ENCODE assay signal across 8 cellular contexts in the genomic region with DNA sequence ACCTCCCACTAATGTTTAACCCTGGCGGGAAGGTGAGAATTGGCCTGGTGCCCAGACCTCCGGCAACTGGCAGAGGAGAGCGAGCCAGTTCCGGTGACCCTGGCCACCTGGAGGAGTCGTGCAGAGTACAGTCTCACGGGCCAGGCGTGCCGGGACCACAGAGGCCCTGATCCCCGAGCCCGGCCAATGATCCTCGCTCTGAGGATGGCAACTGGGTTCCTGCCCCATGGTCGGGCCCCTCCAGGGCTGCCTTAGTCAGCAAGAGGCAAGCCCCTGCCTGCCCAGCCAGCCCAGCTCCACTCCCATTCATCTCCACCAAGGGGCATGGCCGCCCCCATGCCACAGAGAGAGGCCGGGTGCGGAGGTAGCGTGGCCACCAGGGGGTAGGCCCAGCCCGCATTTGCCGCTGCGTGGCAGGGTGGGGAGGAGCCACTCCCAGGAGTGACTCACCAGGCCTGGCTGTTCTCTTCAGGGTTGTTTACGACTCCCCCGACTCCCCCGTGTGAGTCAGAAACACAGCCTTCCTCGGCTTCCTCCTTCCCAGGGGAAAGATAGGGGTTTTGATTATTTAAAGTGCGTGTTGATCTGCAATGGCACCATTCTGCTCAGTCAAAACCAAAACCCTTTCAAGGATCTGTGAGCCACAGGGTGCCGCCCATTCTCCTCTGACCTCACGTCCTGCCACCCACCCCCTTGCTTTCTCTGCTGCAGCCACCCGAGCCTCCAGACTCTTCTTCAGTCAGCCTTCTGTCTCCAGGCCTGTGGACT.
DNase-seq lines count a peak whose midpoint lies in the region; ATAC-seq and FAIRE-seq lines count a peak whose summit lies in the region.

A gene with protein sequence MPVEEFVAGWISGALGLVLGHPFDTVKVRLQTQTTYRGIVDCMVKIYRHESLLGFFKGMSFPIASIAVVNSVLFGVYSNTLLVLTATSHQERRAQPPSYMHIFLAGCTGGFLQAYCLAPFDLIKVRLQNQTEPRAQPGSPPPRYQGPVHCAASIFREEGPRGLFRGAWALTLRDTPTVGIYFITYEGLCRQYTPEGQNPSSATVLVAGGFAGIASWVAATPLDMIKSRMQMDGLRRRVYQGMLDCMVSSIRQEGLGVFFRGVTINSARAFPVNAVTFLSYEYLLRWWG (minus strand): TSS at position 611 of the 768 bp plus-strand sequence. CDS start 695 bp downstream, outside the sequence.

- H3K4me2 ChIP-seq in BLaER1 treated with 17β-estradiol and CSF1 and Interleukin-3, amounts not matched to agents 10 nM and 100 nM, result peak within 1 kb of the TSS; percentile 86 to 99 (median 95)

- no peaks in the 10 kb centered on the region for H4K20me1 ChIP-seq in BLaER1 treated with 17β-estradiol and CSF1 and Interleukin-3, amounts not matched to agents 10 nM and 100 nM

- H3K27me3 ChIP-seq in BLaER1 treated with 17β-estradiol and CSF1 and Interleukin-3, amounts not matched to agents 10 nM and 100 nM, result no peaks in the 10 kb centered on the region

- H3K36me3 ChIP-seq in BLaER1 treated with 17β-estradiol and CSF1 and Interleukin-3, amounts not matched to agents 10 nM and 100 nM, result no peaks in the 10 kb centered on the region

- no peak for FAIRE-seq in GM19239 (lab: Jason Lieb, UNC)

- peak within 1 kb of the TSS; percentile 44 to 72 (median 58) for H3K4me3 ChIP-seq in BLaER1 treated with 17β-estradiol and CSF1 and Interleukin-3, amounts not matched to agents 10 nM and 100 nM

- peak within 1 kb of the TSS; percentile 84 to 97 (median 91) for H3K27ac ChIP-seq in BLaER1 treated with 17β-estradiol and CSF1 and Interleukin-3, amounts not matched to agents 10 nM and 100 nM

- H3K4me1 ChIP-seq in BLaER1 treated with 17β-estradiol and CSF1 and Interleukin-3, amounts not matched to agents 10 nM and 100 nM, result peaks cover 86 to 92% (median 90%) of the 10 kb centered on the region in 10 experiments

- ATAC-seq in HG03439 (IDR thresholded peaks at IDR 0.05; ENCODE audit: unreplicated experiment), result peak; percentile 68

- no peaks in the 10 kb centered on the region for H3K9me3 ChIP-seq in BLaER1 treated with 17β-estradiol and CSF1 and Interleukin-3, amounts not matched to agents 10 nM and 100 nM (replicated peaks in 1 of 11)

- DNase-seq in GM19239 (ENCODE audit: insufficient read length, low spot score) (peak; percentile 59), NCI-H510A (lab: John Stamatoyannopoulos, UW) (peak; percentile 92), cerebellar cortex (ENCODE audit: low spot score) (peak; percentile 63), left kidney (ENCODE audit: low read depth, low spot score) (peak; percentile 94)
- peak; percentile 92 for DNase-seq in activated CD4-positive, CD25-positive, alpha-beta regulatory T cell treated with anti-CD3 and anti-CD28 coated beads, Interleukin-2, amount 50 U/mL, for 72 hours
- DNase-seq in stimulated activated CD4-positive, alpha-beta T cell treated with anti-CD3 and anti-CD28 coated beads, Interleukin-1b, Interleukin-23, amount 100 ng/mL, for 48 hours, result peak; percentile 96

- H3K9ac ChIP-seq in BLaER1 treated with 17β-estradiol and CSF1 and Interleukin-3, amounts not matched to agents 10 nM and 100 nM, result peak within 1 kb of the TSS; percentile 83 to 90 (median 85)

Comparison
In these comparisons a context has a peak if more than half of its experiments do, and no peak if none do; other contexts are left out.
1. Peak in every context shown above with its lines: DNase-seq, ATAC-seq, H3K4me3 ChIP-seq and H3K27ac ChIP-seq.